Comparison of ENCODE assay signal across 8 cellular contexts in the genomic region with DNA sequence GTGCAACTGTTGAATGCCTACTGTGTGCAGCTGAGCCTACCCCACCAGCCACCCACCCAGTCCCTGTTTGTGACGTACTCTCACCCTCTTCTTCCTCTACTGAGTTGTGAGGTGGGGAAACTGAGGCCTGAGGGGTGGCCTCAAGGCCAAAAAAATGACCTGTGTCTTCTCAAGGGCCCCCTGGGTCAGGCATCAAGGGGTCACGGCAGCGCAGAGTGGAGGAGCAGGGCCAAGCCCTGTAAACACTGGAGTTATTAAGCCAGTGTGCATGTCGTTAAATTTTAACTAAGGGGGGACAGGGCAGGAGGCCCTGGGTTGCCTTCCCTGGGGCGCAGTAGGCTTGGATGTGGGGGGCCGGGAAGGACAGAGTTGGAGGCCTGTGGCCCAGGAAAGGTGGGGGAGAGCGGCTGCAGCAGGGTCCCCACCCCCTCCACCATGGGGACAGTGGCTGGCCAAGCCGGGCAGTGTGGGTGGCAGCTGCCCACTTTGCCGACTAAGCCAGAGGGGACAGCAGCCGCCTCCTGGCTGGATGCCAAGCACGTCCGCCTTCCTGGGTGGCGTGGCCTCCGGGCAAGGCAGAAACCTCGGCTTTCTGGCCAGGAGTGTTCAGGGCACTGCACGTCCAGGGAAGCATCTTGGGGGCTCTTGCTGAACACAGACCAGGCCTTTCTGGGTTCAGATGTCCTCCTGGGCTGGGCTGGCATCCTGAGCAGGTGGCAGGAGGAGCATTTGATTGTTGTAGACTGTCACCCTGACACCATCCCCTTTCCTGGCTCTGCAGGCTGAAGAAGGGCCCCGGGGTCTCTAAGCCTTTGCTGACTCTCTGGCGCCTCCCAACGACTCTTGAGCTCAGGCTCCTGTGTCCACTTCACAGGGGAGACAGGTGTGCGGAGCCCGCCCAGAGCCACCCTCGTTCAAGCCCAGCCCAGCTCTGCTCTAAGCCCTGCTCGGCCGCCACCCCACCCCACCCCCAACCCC. TPM values are rescaled to one million over a fixed set of nuclear protein-coding genes. Genes with fewer than 3 reads are reported as not detected.
DNase-seq lines count a peak whose midpoint lies in the region; ATAC-seq and TF ChIP-seq lines count a peak whose summit lies in the region.
"Had no signal": no experiment of that assay in that cellular context is flagged by ENCODE, and none has a peak within 500 bp of the region (broad histone marks: within the 10 kb centered on the region; RNA-seq: fewer than 3 reads in every experiment).

No MANE protein-coding gene starts in this region.

- ATAC-seq in HG02852 (IDR thresholded peaks at IDR 0.05; ENCODE audit: unreplicated experiment) (no peak), GM18909 (IDR thresholded peaks at IDR 0.05; ENCODE audit: poor library complexity, unreplicated experiment) (no peak)

- H3K27me3 ChIP-seq in Peyer's patch, result peaks cover 0 to 9% of the 10 kb centered on the region in 2 donors

- DNase-seq in Daoy (ENCODE audit: low read depth) (peak; percentile 63), KBM-7 (peak; percentile 45), Peyer's patch (peak in 2 of 3 donors; percentile 18 to 59), fibroblast of mammary gland (ENCODE audit: low read depth) (peak; percentile 6), posterior cingulate gyrus (peak; percentile 33 to 93 (median 60))

- TF ChIP-seq CTCF in Peyer's patch (IDR thresholded peaks at IDR 0.05), result peak in 1 of 6 experiments; percentile 8
- peak; percentile 23 for TF ChIP-seq CTCF in fibroblast of mammary gland (conservative IDR thresholded peaks at IDR 0.05; ENCODE audit: control insufficient read depth, insufficient read depth, low read depth, low read length)

- intact Hi-C loops in posterior cingulate gyrus (cut with DNase I), result loop anchor here (5.0 kb wide), 1 partner anchor 42 kb away; no protein-coding TSS in a partner anchor

- H3K27ac ChIP-seq in Peyer's patch, result no peak overlapping the region
- H3K27ac ChIP-seq: parathyroid adenoma had no signal

- TF ChIP-seq POLR2A in Peyer's patch (IDR thresholded peaks at IDR 0.05), result no peak

- H3K4me1 ChIP-seq in Peyer's patch, result peaks cover 0 to 23% (median 8%) of the 10 kb centered on the region in 4 donors
- H3K4me1 ChIP-seq: parathyroid adenoma had no signal

- in situ Hi-C loops in KBM-7 (cut with MboI; ENCODE audit: low pct_unique_long_range_greater_than_20kb, low sequenced_read_pairs), result no loop called here

- H3K36me3 ChIP-seq in Peyer's patch, result no peaks in the 10 kb centered on the region

- H3K9me3 ChIP-seq in Peyer's patch, result no peaks in the 10 kb centered on the region

- H3K4me3 ChIP-seq in Peyer's patch (no peak overlapping the region), fibroblast of mammary gland (ENCODE audit: control insufficient read depth, low read depth, low read length) (no peak overlapping the region)

RNA-seq across cellular contexts. Expression of a gene that starts 1.9 kb away (rescaled TPM):
- total RNA-seq in Daoy (2014; rRNA removed; shearing (Covaris generic)), result 0.36 and 1.4 TPM in 2 replicates
- 10 to 100 TPM in 1 of 4 donors, 1 to 10 TPM in 3; 3.2 to 12.4 (median 4.6) TPM for total RNA-seq in Peyer's patch

Comparison
In these comparisons a context has a peak if more than half of its experiments do, and no peak if none do; other contexts are left out.
1. DNase-seq: peak in every context shown above with its lines; median percentile 63 in Daoy; 60 in posterior cingulate gyrus; 45 in KBM-7; 38 in Peyer's patch; 6 in fibroblast of mammary gland.